Comparison of ENCODE assay signal across 12 cellular contexts in the genomic region with DNA sequence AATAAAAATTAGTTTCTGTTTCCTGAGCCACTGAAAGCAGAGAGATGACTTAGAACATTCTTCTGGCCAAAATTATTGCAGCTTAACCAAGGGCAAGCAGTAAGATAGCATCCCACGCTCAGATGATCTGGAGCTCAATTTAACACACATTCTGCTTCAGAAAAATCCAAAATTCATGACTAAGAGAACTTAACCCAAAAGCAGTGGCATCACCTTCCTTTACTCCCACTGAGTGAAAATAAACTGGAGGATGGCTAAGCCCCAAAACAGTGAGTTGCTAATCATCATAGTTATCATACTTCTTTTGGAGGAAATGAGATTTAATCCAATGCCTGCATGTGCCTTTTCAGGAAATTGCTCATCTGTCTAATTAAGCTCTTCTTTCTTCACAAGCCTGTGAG.
A peak's percentile ranks its signal among the peaks of the same experiment; 100 is the strongest.
DNase-seq lines count a peak whose midpoint lies in the region; ATAC-seq and TF ChIP-seq lines count a peak whose summit lies in the region.
"Had no signal": no experiment of that assay in that cellular context is flagged by ENCODE, and none has a peak within 500 bp of the region (broad histone marks: within the 10 kb centered on the region; RNA-seq: fewer than 3 reads in every experiment).

No MANE protein-coding gene starts in this region.

- H3K27me3 ChIP-seq in DND-41 (ENCODE audit: insufficient read depth, low read length, poor library complexity) (no peaks in the 10 kb centered on the region), adipocyte (replicated peaks; ENCODE audit: control insufficient read depth, insufficient read depth, low read length) (no peaks in the 10 kb centered on the region), PC-9 (ENCODE audit: insufficient read depth, low read depth) (no peaks in the 10 kb centered on the region)
- H3K27me3 ChIP-seq: stomach had no signal

- POLR2A ChIA-PET in PC-9 (lab: Charles Lee; ENCODE audit: unreplicated experiment) = no interaction called here

- H3K4me3 ChIP-seq in DND-41 (ENCODE audit: low read depth in 1 of 2, low read length in 2 of 2) (no peak overlapping the region), adipocyte (ENCODE audit: low read length) (peak overlapping the region; percentile 30), PC-9 (no peak overlapping the region)
- H3K4me3 ChIP-seq: coronary artery, stomach had no signal

- peak overlapping the region; percentile 67 for H3K27ac Mint-ChIP-seq in nephron progenitor cell

- intact Hi-C loops in PC-9 (cut with micrococcal nuclease; ENCODE audit: unreplicated experiment) = no loop called here

- H3K4me1 ChIP-seq in DND-41 (ENCODE audit: insufficient read depth, low read length) (peaks cover 26% of the 10 kb centered on the region), adipocyte (ENCODE audit: control insufficient read depth, insufficient read depth, low read length) (peaks cover 51% of the 10 kb centered on the region), PC-9 (replicated peaks; ENCODE audit: insufficient read depth) (peaks cover 26% of the 10 kb centered on the region)

- peaks cover 18% of the 10 kb centered on the region for H3F3A ChIP-seq in PC-9 (ENCODE audit: insufficient read depth, low read depth)

- TF ChIP-seq CTCF in DND-41 (IDR thresholded peaks at IDR 0.05; ENCODE audit: borderline replicate concordance, extremely low read depth, low read length, poor library complexity, severe bottlenecking) (no peak), nephron progenitor cell (IDR thresholded peaks at IDR 0.05) (no peak), PC-9 (conservative IDR thresholded peaks at IDR 0.05) (no peak)

- no peak for DNase-seq in DND-41
- DNase-seq in KBM-7 = peak; percentile 28
- DNase-seq in adipocyte (ENCODE audit: low read depth) = peak; percentile 47
- no peak for DNase-seq in nephron progenitor cell
- DNase-seq in HK-2 (ENCODE audit: unreplicated experiment) = no peak
- no peak for DNase-seq in PC-9
- DNase-seq: activated CD8-positive, alpha-beta memory T cell treated with anti-CD3 and anti-CD28 coated beads, Interleukin-2, amount 50 U/mL, for 48 hours; NCI-H2107; stimulated activated CD4-positive, alpha-beta T cell treated with anti-CD3 and anti-CD28 coated beads, Interleukin-15, amount 100 ng/mL, for 24 hours; stomach had no signal

- ATAC-seq in DND-41 (ENCODE audit: insufficient read depth, low read depth) (0 out of 3 replicates have a peak, but pooled peaks have one; percentile 27), HG03432 (IDR thresholded peaks at IDR 0.05; ENCODE audit: unreplicated experiment) (no peak)

- CTCF ChIA-PET in PC-9 (lab: Charles Lee) = no interaction called here

- no TSS peak for BruUV-seq in PC-9 (replicated peaks; lab: Mats Ljungman, UMichigan)

- H3K4me1 Mint-ChIP-seq in nephron progenitor cell = peaks cover 20% of the 10 kb centered on the region

- H3K36me3 ChIP-seq in DND-41 (ENCODE audit: insufficient read depth, low read length) (no peaks in the 10 kb centered on the region), adipocyte (ENCODE audit: control insufficient read depth, insufficient read depth, low read length, severe bottlenecking) (no peaks in the 10 kb centered on the region), PC-9 (ENCODE audit: low read depth) (no peaks in the 10 kb centered on the region)
- H3K36me3 ChIP-seq: stomach had no signal

- no peak overlapping the region for H3K4me3 Mint-ChIP-seq in nephron progenitor cell

- H3K36me3 Mint-ChIP-seq in nephron progenitor cell (ENCODE audit: low read depth) = peaks cover 7% of the 10 kb centered on the region

- peaks cover 2% of the 10 kb centered on the region for H3K27me3 Mint-ChIP-seq in nephron progenitor cell (ENCODE audit: low read depth, poor library complexity)

- H3K4me2 ChIP-seq in DND-41 (ENCODE audit: insufficient read depth, low read length) (no peak overlapping the region), PC-9 (no peak overlapping the region)

- H4K20me1 ChIP-seq in DND-41 (ENCODE audit: insufficient read depth, low read length) (no peaks in the 10 kb centered on the region), PC-9 (ENCODE audit: insufficient read depth) (no peaks in the 10 kb centered on the region)

- H3K79me2 ChIP-seq in DND-41 (ENCODE audit: insufficient read depth, low read length) (no peaks in the 10 kb centered on the region), PC-9 (ENCODE audit: low read depth) (no peaks in the 10 kb centered on the region)

- no peaks in the 10 kb centered on the region for H3K9me2 ChIP-seq in PC-9 (ENCODE audit: insufficient read depth)

- H3K27ac ChIP-seq in DND-41 (ENCODE audit: low read length) (peak overlapping the region; percentile 65), PC-9 (no peak overlapping the region)

- H3K9me3 Mint-ChIP-seq in nephron progenitor cell = peaks cover 9% of the 10 kb centered on the region

- H2AFZ ChIP-seq in DND-41 (ENCODE audit: low read depth, low read length) (peak overlapping the region; percentile 33; the same call in 1 of the 2 replicates), PC-9 (no peak overlapping the region)

- in situ Hi-C loops in KBM-7 (cut with MboI; ENCODE audit: low pct_unique_long_range_greater_than_20kb, low sequenced_read_pairs) = loop anchor here (25.0 kb wide), 1 partner anchor 95 kb away; no protein-coding TSS in a partner anchor

- H3K9me3 ChIP-seq in DND-41 (ENCODE audit: insufficient read depth, low read length, severe bottlenecking) (no peaks in the 10 kb centered on the region), adipocyte (ENCODE audit: control insufficient read depth, low read length) (no peaks in the 10 kb centered on the region), PC-9 (ENCODE audit: insufficient read depth, low read depth) (peaks cover 7% of the 10 kb centered on the region; the same call in 1 of the 2 replicates)
- H3K9me3 ChIP-seq: stomach had no signal

- no peak overlapping the region for H3K9ac ChIP-seq in DND-41 (ENCODE audit: low read depth, low read length)
- peak overlapping the region; percentile 54 for H3K9ac ChIP-seq in adipocyte (ENCODE audit: low read length)

Comparison
In these comparisons a context has a peak if more than half of its experiments do, and no peak if none do; other contexts are left out.
1. DNase-seq: peak in KBM-7 (single experiment) and adipocyte (single experiment); none in DND-41 (single experiment), nephron progenitor cell (single experiment), HK-2 (single experiment) and PC-9 (0 of 2).